2 cellular contexts compared by ENCODE assay signal in the genomic region with DNA sequence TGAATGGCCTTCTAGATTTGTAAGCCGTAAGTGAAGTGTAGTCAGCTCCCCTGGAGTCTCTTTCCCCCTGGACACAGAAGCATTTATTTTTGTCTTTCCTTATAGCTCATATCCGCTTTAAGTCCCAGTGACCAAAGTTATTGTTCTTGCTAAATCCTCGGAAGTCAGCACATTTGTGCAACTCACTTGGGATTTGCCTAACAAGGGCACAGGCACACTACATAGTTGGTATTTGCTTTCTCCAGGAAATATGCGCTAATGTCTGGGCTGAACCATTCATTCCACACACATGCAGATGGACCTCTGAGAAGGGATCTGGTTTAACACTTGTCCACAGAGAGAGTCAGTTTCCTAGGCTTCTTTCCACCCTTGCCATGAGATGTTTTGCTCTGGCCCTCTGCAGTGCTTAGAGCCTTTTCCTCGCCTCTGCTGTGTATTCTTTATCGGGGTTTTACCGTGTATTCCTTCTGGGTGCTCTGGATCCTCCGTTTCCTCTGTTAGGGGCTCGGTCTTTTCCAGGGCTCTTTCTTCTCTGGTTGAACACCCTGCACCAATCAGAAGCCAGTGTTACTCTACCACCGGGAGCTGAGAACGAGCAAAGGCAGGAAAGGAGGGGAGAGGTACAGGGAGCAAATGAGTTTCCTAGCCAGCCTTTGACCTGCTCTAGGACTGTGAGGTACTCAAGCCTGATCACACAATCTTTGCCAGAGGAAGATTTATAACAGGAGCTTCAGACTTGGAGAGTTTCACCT.
TF ChIP-seq lines count a peak whose summit lies in the region.

No MANE protein-coding gene starts in this region.

TF ChIP-seq in HEK293, 187 proteins besides CTCF, POLR2A, EP300 and RAD21 (continued from another document):
- TF ChIP-seq PRDM10 (tag by site-specific recombination; IDR thresholded peaks at IDR 0.05): 0 out of 2 replicates have a peak, but pooled peaks have one; percentile 22

TF ChIP-seq in HepG2, 621 proteins besides CTCF, POLR2A, EP300 and RAD21 (continued from another document and continues in another):
- peak; percentile 92 for TF ChIP-seq PRDM10 (CRISPR knock-in tag; IDR thresholded peaks at IDR 0.05; ENCODE audit: low read depth)
- TF ChIP-seq PHF20 (CRISPR knock-in tag; IDR thresholded peaks at IDR 0.05): no peak
- no peak for TF ChIP-seq THAP7 (CRISPR knock-in tag; IDR thresholded peaks at IDR 0.05)
- TF ChIP-seq ZNF34 (CRISPR knock-in tag; IDR thresholded peaks at IDR 0.05; ENCODE audit: borderline replicate concordance): no peak
- TF ChIP-seq CEBPG (CRISPR knock-in tag; IDR thresholded peaks at IDR 0.05): 0 out of 2 replicates have a peak, but pooled peaks have one; percentile 24
- no peak for TF ChIP-seq ZKSCAN8 (CRISPR knock-in tag; IDR thresholded peaks at IDR 0.05; ENCODE audit: borderline replicate concordance)
- TF ChIP-seq TEAD3 (CRISPR knock-in tag; optimal IDR thresholded peaks at IDR 0.05; ENCODE audit: borderline replicate concordance): peak; percentile 62
- TF ChIP-seq, protein P1, sequence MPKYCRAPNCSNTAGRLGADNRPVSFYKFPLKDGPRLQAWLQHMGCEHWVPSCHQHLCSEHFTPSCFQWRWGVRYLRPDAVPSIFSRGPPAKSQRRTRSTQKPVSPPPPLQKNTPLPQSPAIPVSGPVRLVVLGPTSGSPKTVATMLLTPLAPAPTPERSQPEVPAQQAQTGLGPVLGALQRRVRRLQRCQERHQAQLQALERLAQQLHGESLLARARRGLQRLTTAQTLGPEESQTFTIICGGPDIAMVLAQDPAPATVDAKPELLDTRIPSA (CRISPR knock-in tag; IDR thresholded peaks at IDR 0.05; ENCODE audit: borderline replicate concordance): no peak
- TF ChIP-seq FOXA3 (CRISPR knock-in tag; IDR thresholded peaks at IDR 0.05): 0 out of 2 replicates have a peak, but pooled peaks have one; percentile 9
- no peak for TF ChIP-seq DMTF1 (CRISPR knock-in tag; IDR thresholded peaks at IDR 0.05)
- TF ChIP-seq TOE1 (CRISPR knock-in tag; IDR thresholded peaks at IDR 0.05): no peak
- TF ChIP-seq YEATS4 (CRISPR knock-in tag; IDR thresholded peaks at IDR 0.05; ENCODE audit: borderline replicate concordance): 0 out of 2 replicates have a peak, but pooled peaks have one; percentile 12
- TF ChIP-seq TEAD2 (CRISPR knock-in tag; IDR thresholded peaks at IDR 0.05): no peak
- TF ChIP-seq PHB2 (IDR thresholded peaks at IDR 0.05; ENCODE audit: partially characterized antibody): no peak
- TF ChIP-seq SOX6 (IDR thresholded peaks at IDR 0.05): no peak
- TF ChIP-seq SOX6 (CRISPR knock-in tag; IDR thresholded peaks at IDR 0.05): peak; percentile 28; the same call in 1 of the 2 replicates
- TF ChIP-seq, protein P2, sequence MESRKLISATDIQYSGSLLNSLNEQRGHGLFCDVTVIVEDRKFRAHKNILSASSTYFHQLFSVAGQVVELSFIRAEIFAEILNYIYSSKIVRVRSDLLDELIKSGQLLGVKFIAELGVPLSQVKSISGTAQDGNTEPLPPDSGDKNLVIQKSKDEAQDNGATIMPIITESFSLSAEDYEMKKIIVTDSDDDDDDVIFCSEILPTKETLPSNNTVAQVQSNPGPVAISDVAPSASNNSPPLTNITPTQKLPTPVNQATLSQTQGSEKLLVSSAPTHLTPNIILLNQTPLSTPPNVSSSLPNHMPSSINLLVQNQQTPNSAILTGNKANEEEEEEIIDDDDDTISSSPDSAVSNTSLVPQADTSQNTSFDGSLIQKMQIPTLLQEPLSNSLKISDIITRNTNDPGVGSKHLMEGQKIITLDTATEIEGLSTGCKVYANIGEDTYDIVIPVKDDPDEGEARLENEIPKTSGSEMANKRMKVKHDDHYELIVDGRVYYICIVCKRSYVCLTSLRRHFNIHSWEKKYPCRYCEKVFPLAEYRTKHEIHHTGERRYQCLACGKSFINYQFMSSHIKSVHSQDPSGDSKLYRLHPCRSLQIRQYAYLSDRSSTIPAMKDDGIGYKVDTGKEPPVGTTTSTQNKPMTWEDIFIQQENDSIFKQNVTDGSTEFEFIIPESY (CRISPR knock-in tag; IDR thresholded peaks at IDR 0.05): 0 out of 2 replicates have a peak, but pooled peaks have one; percentile 9
- TF ChIP-seq ZNF737 (CRISPR knock-in tag; IDR thresholded peaks at IDR 0.05; ENCODE audit: borderline replicate concordance): no peak
- no peak for TF ChIP-seq SNAPC2 (CRISPR knock-in tag; IDR thresholded peaks at IDR 0.05)
- TF ChIP-seq NRL (CRISPR knock-in tag; IDR thresholded peaks at IDR 0.05; ENCODE audit: borderline replicate concordance): no peak
- no peak for TF ChIP-seq RFXANK (CRISPR knock-in tag; IDR thresholded peaks at IDR 0.05)
- TF ChIP-seq GATAD1 (CRISPR knock-in tag; IDR thresholded peaks at IDR 0.05): 0 out of 2 replicates have a peak, but pooled peaks have one; percentile 19
- no peak for TF ChIP-seq ZNF543 (CRISPR knock-in tag; IDR thresholded peaks at IDR 0.05)
- no peak for TF ChIP-seq ZNF253 (CRISPR knock-in tag; IDR thresholded peaks at IDR 0.05; ENCODE audit: borderline replicate concordance)
- TF ChIP-seq ZNF337 (CRISPR knock-in tag; IDR thresholded peaks at IDR 0.05; ENCODE audit: borderline replicate concordance, low read depth): no peak
- TF ChIP-seq ZBTB7B (CRISPR knock-in tag; IDR thresholded peaks at IDR 0.05): 0 out of 2 replicates have a peak, but pooled peaks have one; percentile 28
- TF ChIP-seq, protein P3, sequence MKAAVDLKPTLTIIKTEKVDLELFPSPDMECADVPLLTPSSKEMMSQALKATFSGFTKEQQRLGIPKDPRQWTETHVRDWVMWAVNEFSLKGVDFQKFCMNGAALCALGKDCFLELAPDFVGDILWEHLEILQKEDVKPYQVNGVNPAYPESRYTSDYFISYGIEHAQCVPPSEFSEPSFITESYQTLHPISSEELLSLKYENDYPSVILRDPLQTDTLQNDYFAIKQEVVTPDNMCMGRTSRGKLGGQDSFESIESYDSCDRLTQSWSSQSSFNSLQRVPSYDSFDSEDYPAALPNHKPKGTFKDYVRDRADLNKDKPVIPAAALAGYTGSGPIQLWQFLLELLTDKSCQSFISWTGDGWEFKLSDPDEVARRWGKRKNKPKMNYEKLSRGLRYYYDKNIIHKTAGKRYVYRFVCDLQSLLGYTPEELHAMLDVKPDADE (CRISPR knock-in tag; IDR thresholded peaks at IDR 0.05): no peak
- TF ChIP-seq GATAD2A (CRISPR knock-in tag; IDR thresholded peaks at IDR 0.05): peak; percentile 26; the same call in 1 of the 2 replicates
- no peak for TF ChIP-seq SNAI1 (CRISPR knock-in tag; IDR thresholded peaks at IDR 0.05; ENCODE audit: borderline replicate concordance)
- TF ChIP-seq ZNF367 (CRISPR knock-in tag; IDR thresholded peaks at IDR 0.05; ENCODE audit: borderline replicate concordance): no peak
- TF ChIP-seq, protein P4, sequence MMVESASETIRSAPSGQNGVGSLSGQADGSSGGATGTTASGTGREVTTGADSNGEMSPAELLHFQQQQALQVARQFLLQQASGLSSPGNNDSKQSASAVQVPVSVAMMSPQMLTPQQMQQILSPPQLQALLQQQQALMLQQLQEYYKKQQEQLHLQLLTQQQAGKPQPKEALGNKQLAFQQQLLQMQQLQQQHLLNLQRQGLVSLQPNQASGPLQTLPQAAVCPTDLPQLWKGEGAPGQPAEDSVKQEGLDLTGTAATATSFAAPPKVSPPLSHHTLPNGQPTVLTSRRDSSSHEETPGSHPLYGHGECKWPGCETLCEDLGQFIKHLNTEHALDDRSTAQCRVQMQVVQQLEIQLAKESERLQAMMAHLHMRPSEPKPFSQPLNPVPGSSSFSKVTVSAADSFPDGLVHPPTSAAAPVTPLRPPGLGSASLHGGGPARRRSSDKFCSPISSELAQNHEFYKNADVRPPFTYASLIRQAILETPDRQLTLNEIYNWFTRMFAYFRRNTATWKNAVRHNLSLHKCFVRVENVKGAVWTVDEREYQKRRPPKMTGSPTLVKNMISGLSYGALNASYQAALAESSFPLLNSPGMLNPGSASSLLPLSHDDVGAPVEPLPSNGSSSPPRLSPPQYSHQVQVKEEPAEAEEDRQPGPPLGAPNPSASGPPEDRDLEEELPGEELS (CRISPR knock-in tag; IDR thresholded peaks at IDR 0.05): no peak
- TF ChIP-seq, protein P5, sequence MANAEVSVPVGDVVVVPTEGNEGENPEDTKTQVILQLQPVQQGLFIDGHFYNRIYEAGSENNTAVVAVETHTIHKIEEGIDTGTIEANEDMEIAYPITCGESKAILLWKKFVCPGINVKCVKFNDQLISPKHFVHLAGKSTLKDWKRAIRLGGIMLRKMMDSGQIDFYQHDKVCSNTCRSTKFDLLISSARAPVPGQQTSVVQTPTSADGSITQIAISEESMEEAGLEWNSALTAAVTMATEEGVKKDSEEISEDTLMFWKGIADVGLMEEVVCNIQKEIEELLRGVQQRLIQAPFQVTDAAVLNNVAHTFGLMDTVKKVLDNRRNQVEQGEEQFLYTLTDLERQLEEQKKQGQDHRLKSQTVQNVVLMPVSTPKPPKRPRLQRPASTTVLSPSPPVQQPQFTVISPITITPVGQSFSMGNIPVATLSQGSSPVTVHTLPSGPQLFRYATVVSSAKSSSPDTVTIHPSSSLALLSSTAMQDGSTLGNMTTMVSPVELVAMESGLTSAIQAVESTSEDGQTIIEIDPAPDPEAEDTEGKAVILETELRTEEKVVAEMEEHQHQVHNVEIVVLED (CRISPR knock-in tag; IDR thresholded peaks at IDR 0.05; ENCODE audit: borderline replicate concordance): no peak
- peak; percentile 48 for TF ChIP-seq NFYC (CRISPR knock-in tag; IDR thresholded peaks at IDR 0.05)
- TF ChIP-seq SP140L (CRISPR knock-in tag; IDR thresholded peaks at IDR 0.05; ENCODE audit: borderline replicate concordance): no peak
- TF ChIP-seq HOXA9 (CRISPR knock-in tag; IDR thresholded peaks at IDR 0.05; ENCODE audit: borderline replicate concordance): no peak
- TF ChIP-seq HNRNPUL1 (IDR thresholded peaks at IDR 0.05; ENCODE audit: low read depth, low read length): no peak
- TF ChIP-seq, protein P6, sequence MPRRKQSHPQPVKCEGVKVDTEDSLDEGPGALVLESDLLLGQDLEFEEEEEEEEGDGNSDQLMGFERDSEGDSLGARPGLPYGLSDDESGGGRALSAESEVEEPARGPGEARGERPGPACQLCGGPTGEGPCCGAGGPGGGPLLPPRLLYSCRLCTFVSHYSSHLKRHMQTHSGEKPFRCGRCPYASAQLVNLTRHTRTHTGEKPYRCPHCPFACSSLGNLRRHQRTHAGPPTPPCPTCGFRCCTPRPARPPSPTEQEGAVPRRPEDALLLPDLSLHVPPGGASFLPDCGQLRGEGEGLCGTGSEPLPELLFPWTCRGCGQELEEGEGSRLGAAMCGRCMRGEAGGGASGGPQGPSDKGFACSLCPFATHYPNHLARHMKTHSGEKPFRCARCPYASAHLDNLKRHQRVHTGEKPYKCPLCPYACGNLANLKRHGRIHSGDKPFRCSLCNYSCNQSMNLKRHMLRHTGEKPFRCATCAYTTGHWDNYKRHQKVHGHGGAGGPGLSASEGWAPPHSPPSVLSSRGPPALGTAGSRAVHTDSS (CRISPR knock-in tag; conservative IDR thresholded peaks at IDR 0.05): no peak
- TF ChIP-seq SETDB1 (CRISPR knock-in tag; IDR thresholded peaks at IDR 0.05; ENCODE audit: borderline replicate concordance): no peak
- no peak for TF ChIP-seq THAP11 (CRISPR knock-in tag; IDR thresholded peaks at IDR 0.05)
- no peak for TF ChIP-seq ZNF605 (CRISPR knock-in tag; IDR thresholded peaks at IDR 0.05)
- no peak for TF ChIP-seq NFKBIZ (CRISPR knock-in tag; IDR thresholded peaks at IDR 0.05)
